ENCODE assay signal across 8 cellular contexts in genomic region chr11:67400251-67400941, GRCh38. TPM values are rescaled to one million over a fixed set of nuclear protein-coding genes. Genes with fewer than 3 reads are reported as not detected.
DNase-seq lines count a peak whose midpoint lies in the region; ATAC-seq and TF ChIP-seq lines count a peak whose summit lies in the region.

No MANE protein-coding gene starts in this region.

- CTCF ChIA-PET in CD8-positive, alpha-beta T cell (lab: Charles Lee), result interaction anchor here (0.9 to 6.4 kb wide), 17 partner anchors 9 to 160 kb away, joined by 3 to 62 read pairs (median 7); partner anchors contain the start of genes PTPRCAP and RAD9A

- no peaks in the 10 kb centered on the region for H3K9me3 ChIP-seq in CD8-positive, alpha-beta T cell (ENCODE audit: low read length)
- H3K9me3 ChIP-seq in SK-N-MC (ENCODE audit: low read depth, low read length), result no peaks in the 10 kb centered on the region
- no peaks in the 10 kb centered on the region for H3K9me3 ChIP-seq in neutrophil

- no peak for DNase-seq in CD8-positive, alpha-beta T cell
- DNase-seq in SK-N-MC (ENCODE audit: low read depth, low spot score) (no peak), epithelial cell of proximal tubule (ENCODE audit: low read depth) (no peak), pons (ENCODE audit: low spot score) (no peak), NCI-H524 (lab: John Stamatoyannopoulos, UW) (no peak)

- H3K27ac Mint-ChIP-seq in CD8-positive, alpha-beta T cell, result peak overlapping the region; percentile 85

- no peaks in the 10 kb centered on the region for H3K9me3 Mint-ChIP-seq in CD8-positive, alpha-beta T cell

- peaks cover 30% of the 10 kb centered on the region for H3K36me3 ChIP-seq in CD8-positive, alpha-beta T cell (ENCODE audit: insufficient read depth, low read length)
- H3K36me3 ChIP-seq in SK-N-MC (ENCODE audit: insufficient read depth, low read length) (peaks cover 43% of the 10 kb centered on the region), neutrophil (peaks cover 58% of the 10 kb centered on the region)

- POLR2A ChIA-PET in CD8-positive, alpha-beta T cell (lab: Charles Lee), result interaction anchor here (0.8 to 8.8 kb wide), 16 partner anchors 8 to 107 kb away, joined by 3 to 275 read pairs (median 10); partner anchors contain the start of genes AIP, CARNS1, CDK2AP2 and POLD4

- peak overlapping the region; percentile 88 for H3K4me3 Mint-ChIP-seq in CD8-positive, alpha-beta T cell

- H3K27me3 ChIP-seq in CD8-positive, alpha-beta T cell (ENCODE audit: insufficient read depth, low read length), result no peaks in the 10 kb centered on the region
- no peaks in the 10 kb centered on the region for H3K27me3 ChIP-seq in neutrophil

- peaks cover 59% of the 10 kb centered on the region for H3K4me1 Mint-ChIP-seq in CD8-positive, alpha-beta T cell (ENCODE audit: low read depth)

- H3K4me1 ChIP-seq in CD8-positive, alpha-beta T cell (ENCODE audit: insufficient read depth, low read length), result peaks cover 70% of the 10 kb centered on the region
- peaks cover 66 to 69% of the 10 kb centered on the region in 2 experiments for H3K4me1 ChIP-seq in neutrophil (ENCODE audit: control insufficient read depth in 1 of 2, insufficient read depth in 1 of 2, low read depth in 1 of 2, low read length in 1 of 2)

- intact Hi-C loops in CD8-positive, alpha-beta T cell (cut with DNase I, micrococcal nuclease), result loop anchor here (2.0 to 10.0 kb wide), 3 partner anchors 112 to 1086 kb away; partner anchors contain the start of genes ANKRD13D (in 1 of the 2), CD248 (in 1 of the 2) and NDUFV1 (in 1 of the 2)

- peak overlapping the region; percentile 88 for H3K9ac ChIP-seq in SK-N-MC (ENCODE audit: insufficient read length)

- peaks cover 54% of the 10 kb centered on the region for H3K36me3 Mint-ChIP-seq in CD8-positive, alpha-beta T cell

- no peak for ATAC-seq in CD8-positive, alpha-beta T cell
- ATAC-seq in GM18870 (IDR thresholded peaks at IDR 0.05; ENCODE audit: unreplicated experiment) (no peak), GM18502 (IDR thresholded peaks at IDR 0.05; ENCODE audit: poor library complexity, unreplicated experiment) (no peak)

- H3K4me3 ChIP-seq in CD8-positive, alpha-beta T cell (ENCODE audit: low read depth, low read length), result peak overlapping the region; percentile 88
- H3K4me3 ChIP-seq in SK-N-MC (peak overlapping the region; percentile 83), epithelial cell of proximal tubule (ENCODE audit: low read depth, low read length) (peak overlapping the region; percentile 99), neutrophil (ENCODE audit: low read depth in 1 of 2, low read length in 1 of 2) (peak overlapping the region; percentile 89 to 96)

- no peaks in the 10 kb centered on the region for H3K27me3 Mint-ChIP-seq in CD8-positive, alpha-beta T cell (ENCODE audit: low read depth)

- peak overlapping the region; percentile 62 for H3K27ac ChIP-seq in CD8-positive, alpha-beta T cell (ENCODE audit: low read depth, low read length)
- H3K27ac ChIP-seq in SK-N-MC (no peak overlapping the region), neutrophil (peak overlapping the region; percentile 98)

- TF ChIP-seq CTCF in CD8-positive, alpha-beta T cell (IDR thresholded peaks at IDR 0.05), result no peak
- TF ChIP-seq CTCF in epithelial cell of proximal tubule (conservative IDR thresholded peaks at IDR 0.05; ENCODE audit: low read depth, low read length) (no peak), neutrophil (IDR thresholded peaks at IDR 0.05) (no peak)

RNA-seq across cellular contexts. Expression of gene PPP1CA, which starts 1.3 kb away (rescaled TPM):
- total RNA-seq in CD8-positive, alpha-beta T cell, result 10 to 100 TPM; 40.5 to 42.2 TPM
- 359 and 365 TPM in 2 replicates for total RNA-seq in epithelial cell of proximal tubule

RNA-seq across cellular contexts. Expression of gene TBC1D10C, which starts 3.5 kb away (rescaled TPM):
- 100 to 1,000 TPM; 197 to 201 TPM for total RNA-seq in CD8-positive, alpha-beta T cell
- total RNA-seq in epithelial cell of proximal tubule, result 0.14 and 0.17 TPM in 2 replicates

RNA-seq across cellular contexts. Expression of gene RAD9A, which starts 8.6 kb away (rescaled TPM):
- 10 to 100 TPM; 13.7 to 14.1 TPM for total RNA-seq in CD8-positive, alpha-beta T cell
- 13.9 and 20.9 TPM in 2 replicates for total RNA-seq in epithelial cell of proximal tubule

RNA-seq across cellular contexts. Expression of gene CARNS1, which starts 15.1 kb away (rescaled TPM):
- 10 to 100 TPM; 11.2 to 12.1 TPM for total RNA-seq in CD8-positive, alpha-beta T cell
- total RNA-seq in epithelial cell of proximal tubule, result 0.07 and 0.23 TPM in 2 replicates

RNA-seq across cellular contexts. Expression of gene CLCF1, which starts 27.0 kb away (rescaled TPM):
- total RNA-seq in CD8-positive, alpha-beta T cell, result 1 to 10 TPM; 7.1 to 7.8 TPM
- 23.8 and 44.6 TPM in 2 replicates for total RNA-seq in epithelial cell of proximal tubule

Comparison
In these comparisons a context has a peak if more than half of its experiments do, and no peak if none do; other contexts are left out.
1. RNA of gene TBC1D10C, which starts 3.5 kb away (total RNA-seq): 197 to 201 TPM in CD8-positive, alpha-beta T cell; 0.14 to 0.17 TPM in epithelial cell of proximal tubule; every median in the first group is over 100 times any median in the second.
2. Peak in every context shown above with its lines, with median percentiles within 50 percentile points of each other: H3K4me3 ChIP-seq.